Comparison of ENCODE assay signal across 23 cellular contexts in genomic region chr10:133151528-133151927, GRCh38. TPM values are rescaled to one million over a fixed set of nuclear protein-coding genes. Genes with fewer than 3 reads are reported as not detected.
DNase-seq lines count a peak whose midpoint lies in the region; ATAC-seq and TF ChIP-seq lines count a peak whose summit lies in the region.
"Had no signal": no experiment of that assay in that cellular context is flagged by ENCODE, and none has a peak within 500 bp of the region (broad histone marks: within the 10 kb centered on the region; RNA-seq: fewer than 3 reads in every experiment).

No MANE protein-coding gene starts in this region.

- ATAC-seq in activated CD8-positive, alpha-beta T cell treated with anti-CD3 and anti-CD28 coated beads, Interleukin-2, amount 10 ng/mL, durations not matched to agents 7 days and 5 days = no peak
- ATAC-seq: K562; left cardiac atrium; natural killer cell treated with Interleukin-12 subunit alpha and Interleukin-12 subunit beta and Interleukin-15 and Interleukin-18, amount 100 ng/mL, for 72 hours had no signal

- H3K27ac Mint-ChIP-seq in neural crest cell (ENCODE audit: unreplicated experiment) = peak overlapping the region; percentile 7
- no peak overlapping the region for H3K27ac Mint-ChIP-seq in activated CD8-positive, alpha-beta T cell treated with anti-CD3 and anti-CD28 coated beads, Interleukin-2, amount 10 ng/mL, durations not matched to agents 7 days and 5 days
- H3K27ac Mint-ChIP-seq: activated naive CD4-positive, alpha-beta T cell treated with anti-CD3 and anti-CD28 coated beads, Interleukin-2, amount 50 U/mL, for 24 hours; natural killer cell treated with Interleukin-12 subunit alpha and Interleukin-12 subunit beta and Interleukin-15 and Interleukin-18, amount 100 ng/mL, for 72 hours had no signal

- peaks cover 63% of the 10 kb centered on the region for H3K27me3 Mint-ChIP-seq in neural crest cell (ENCODE audit: low read depth)
- peaks cover 33% of the 10 kb centered on the region for H3K27me3 Mint-ChIP-seq in activated CD8-positive, alpha-beta T cell treated with anti-CD3 and anti-CD28 coated beads, Interleukin-2, amount 10 ng/mL, durations not matched to agents 7 days and 5 days (ENCODE audit: low read depth)

- no peak for TF ChIP-seq CTCF in neural crest cell (conservative IDR thresholded peaks at IDR 0.05)

- peaks cover 15% of the 10 kb centered on the region for H3K9me3 Mint-ChIP-seq in neural crest cell
- H3K9me3 Mint-ChIP-seq in activated CD8-positive, alpha-beta T cell treated with anti-CD3 and anti-CD28 coated beads, Interleukin-2, amount 10 ng/mL, durations not matched to agents 7 days and 5 days (ENCODE audit: insufficient read depth) = no peaks in the 10 kb centered on the region

- CTCF ChIA-PET in activated CD8-positive, alpha-beta T cell treated with anti-CD3 and anti-CD28 coated beads, Interleukin-2, amount 10 ng/mL, durations not matched to agents 7 days and 5 days (lab: Charles Lee) = no interaction called here

- DNase-seq in ELF-1 (ENCODE audit: low read depth, low spot score) (peak; percentile 77), amniotic epithelial cell (ENCODE audit: low read depth) (peak; percentile 6), iPS DF 4.7 (ENCODE audit: extremely low read depth, low spot score) (peak; percentile 91), neural crest cell (ENCODE audit: low read depth, low spot score) (no peak), OCI-M2 (lab: John Stamatoyannopoulos, UW; ENCODE audit: unreplicated experiment) (no peak), DMS114 treated with DMSO at 0.1 percent for 48 hours (lab: John Stamatoyannopoulos, UW; ENCODE audit: unreplicated experiment) (no peak), hippocampal formation (lab: John Stamatoyannopoulos, UW) (no peak)
- DNase-seq in activated CD8-positive, alpha-beta T cell treated with anti-CD3 and anti-CD28 coated beads, Interleukin-2, amount 10 ng/mL, durations not matched to agents 7 days and 5 days = no peak
- DNase-seq: activated CD8-positive, alpha-beta memory T cell treated with anti-CD3 and anti-CD28 coated beads for 24 hours; aorta; cerebellar nuclear complex; DMS 273 treated with DMSO at 0.1 percent for 48 hours; erythroblast; foreskin fibroblast; left cardiac atrium; MM.1S; NCI-H146; SHP77 treated with DMSO at 0.1 percent for 48 hours; SW 1271 had no signal

- peaks cover 4% of the 10 kb centered on the region for H3K36me3 Mint-ChIP-seq in neural crest cell (ENCODE audit: low read depth)
- H3K36me3 Mint-ChIP-seq in activated CD8-positive, alpha-beta T cell treated with anti-CD3 and anti-CD28 coated beads, Interleukin-2, amount 10 ng/mL, durations not matched to agents 7 days and 5 days (ENCODE audit: low read depth) = peaks cover 4% of the 10 kb centered on the region

- H3K4me1 Mint-ChIP-seq in neural crest cell = peaks cover 16% of the 10 kb centered on the region
- H3K4me1 Mint-ChIP-seq in activated CD8-positive, alpha-beta T cell treated with anti-CD3 and anti-CD28 coated beads, Interleukin-2, amount 10 ng/mL, durations not matched to agents 7 days and 5 days (ENCODE audit: low read depth) = no peaks in the 10 kb centered on the region
- H3K4me1 Mint-ChIP-seq: activated naive CD4-positive, alpha-beta T cell treated with anti-CD3 and anti-CD28 coated beads, Interleukin-2, amount 50 U/mL, for 24 hours had no signal

- H3K4me3 Mint-ChIP-seq in neural crest cell = no peak overlapping the region
- no peak overlapping the region for H3K4me3 Mint-ChIP-seq in activated CD8-positive, alpha-beta T cell treated with anti-CD3 and anti-CD28 coated beads, Interleukin-2, amount 10 ng/mL, durations not matched to agents 7 days and 5 days
- H3K4me3 Mint-ChIP-seq: activated naive CD4-positive, alpha-beta T cell treated with anti-CD3 and anti-CD28 coated beads, Interleukin-2, amount 50 U/mL, for 24 hours; natural killer cell treated with Interleukin-12 subunit alpha and Interleukin-12 subunit beta and Interleukin-15 and Interleukin-18, amount 100 ng/mL, for 72 hours had no signal

- POLR2A ChIA-PET in activated CD8-positive, alpha-beta T cell treated with anti-CD3 and anti-CD28 coated beads, Interleukin-2, amount 10 ng/mL, durations not matched to agents 7 days and 5 days (lab: Charles Lee) = no interaction called here

RNA-seq across cellular contexts. Expression of gene KNDC1, which starts 8.5 kb away (rescaled TPM):
- total RNA-seq in neural crest cell = 4.0 and 5.5 TPM in 2 replicates
- under 1 TPM; 0.21 to 0.32 TPM for total RNA-seq in activated CD8-positive, alpha-beta T cell treated with anti-CD3 and anti-CD28 coated beads, Interleukin-2, amount 10 ng/mL, durations not matched to agents 7 days and 5 days
- total RNA-seq: subcutaneous adipose tissue had no signal

Comparison
In these comparisons a context has a peak if more than half of its experiments do, and no peak if none do; other contexts are left out.
1. DNase-seq: peak in ELF-1 (single experiment), amniotic epithelial cell (single experiment) and iPS DF 4.7 (single experiment); none in neural crest cell (single experiment), OCI-M2 (single experiment), DMS114 treated with DMSO at 0.1 percent for 48 hours (single experiment), hippocampal formation (0 of 2) and activated CD8-positive, alpha-beta T cell treated with anti-CD3 and anti-CD28 coated beads, Interleukin-2, amount 10 ng/mL, durations not matched to agents 7 days and 5 days (single experiment).